Comparison of ENCODE assay signal across 10 cellular contexts in the genomic region with DNA sequence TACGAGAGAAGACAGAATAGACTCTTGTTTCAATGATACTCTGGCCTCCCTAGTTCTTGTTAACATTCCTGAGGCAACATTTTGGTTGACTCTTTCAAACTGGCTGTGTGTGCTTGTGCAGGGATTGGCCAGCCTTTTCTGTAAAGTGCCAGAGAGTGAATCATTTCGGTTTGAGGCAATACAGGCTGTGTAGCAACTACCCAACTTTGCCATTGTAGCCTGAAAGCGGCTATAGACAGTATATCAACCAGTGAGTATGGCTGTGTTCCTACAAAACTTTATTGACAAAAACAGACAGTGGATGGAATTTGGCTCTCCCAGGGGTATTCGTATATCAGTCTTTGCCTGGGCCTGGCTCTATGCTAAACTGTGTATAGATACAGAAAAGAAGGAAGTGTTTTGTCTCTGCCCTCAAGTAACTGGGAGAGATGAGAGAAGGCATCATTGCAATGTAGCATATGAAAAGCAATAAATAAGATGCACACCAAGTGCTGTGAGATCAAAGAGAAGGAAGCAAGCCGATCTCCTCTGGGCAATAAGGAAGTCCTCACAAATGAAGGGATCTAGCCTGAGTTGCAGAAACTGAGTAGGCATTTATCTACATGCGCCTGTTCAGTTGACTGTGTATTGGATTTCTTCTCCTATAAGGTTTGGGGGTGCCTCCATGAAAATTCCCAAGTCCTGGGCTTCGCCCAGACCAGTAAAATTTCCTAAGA.
A peak's percentile ranks its signal among the peaks of the same experiment; 100 is the strongest.
DNase-seq lines count a peak whose midpoint lies in the region; TF ChIP-seq lines count a peak whose summit lies in the region.
"Had no signal": no experiment of that assay in that cellular context is flagged by ENCODE, and none has a peak within 500 bp of the region (broad histone marks: within the 10 kb centered on the region; RNA-seq: fewer than 3 reads in every experiment).

No MANE protein-coding gene starts in this region.

- peaks cover 7 to 8% of the 10 kb centered on the region in 2 donors for H3K4me1 ChIP-seq in uterus
- H3K4me1 ChIP-seq: right lobe of liver had no signal

- no peaks in the 10 kb centered on the region for H3K27me3 ChIP-seq in MG63
- no peaks in the 10 kb centered on the region for H3K27me3 ChIP-seq in brain microvascular endothelial cell (replicated peaks)
- H3K27me3 ChIP-seq in uterus, result no peaks in the 10 kb centered on the region
- H3K27me3 ChIP-seq: right lobe of liver had no signal

- no peaks in the 10 kb centered on the region for H3K27me3 Mint-ChIP-seq in activated naive CD8-positive, alpha-beta T cell treated with anti-CD3 and anti-CD28 coated beads for 36 hours

- H3K4me3 ChIP-seq in MG63 (no peak overlapping the region), brain microvascular endothelial cell (ENCODE audit: low read depth, low read length) (no peak overlapping the region), uterus (no peak overlapping the region)
- H3K4me3 ChIP-seq: right lobe of liver had no signal

- H3K9me3 Mint-ChIP-seq in activated naive CD8-positive, alpha-beta T cell treated with anti-CD3 and anti-CD28 coated beads for 36 hours, result peaks cover 2% of the 10 kb centered on the region

- H3K36me3 ChIP-seq in MG63 (no peaks in the 10 kb centered on the region), brain microvascular endothelial cell (replicated peaks) (no peaks in the 10 kb centered on the region), uterus (no peaks in the 10 kb centered on the region)
- H3K36me3 ChIP-seq: right lobe of liver had no signal

- intact Hi-C loops in uterus (cut with DNase I; ENCODE audit: low total_unique reads), result no loop called here

- no peak overlapping the region for H3K4me3 Mint-ChIP-seq in activated naive CD8-positive, alpha-beta T cell treated with anti-CD3 and anti-CD28 coated beads for 36 hours
- H3K4me3 Mint-ChIP-seq: dendritic cell treated with granulocyte-macrophage colony-stimulating factor and Interleukin-4, amounts not matched to agents 40 ng/mL and 50 ng/mL, for 4 days had no signal

- H3K9me3 ChIP-seq in MG63, result no peaks in the 10 kb centered on the region
- no peaks in the 10 kb centered on the region for H3K9me3 ChIP-seq in uterus
- H3K9me3 ChIP-seq: right lobe of liver had no signal

- in situ Hi-C loops in brain microvascular endothelial cell (cut with HindIII; ENCODE audit: low pct_ligation_motif_present, low sequenced_read_pairs) (no loop called here), G401 (cut with HindIII; ENCODE audit: low sequenced_read_pairs) (no loop called here)

- no peak overlapping the region for H3K27ac Mint-ChIP-seq in activated naive CD8-positive, alpha-beta T cell treated with anti-CD3 and anti-CD28 coated beads for 36 hours
- H3K27ac Mint-ChIP-seq: dendritic cell treated with granulocyte-macrophage colony-stimulating factor and Interleukin-4, amounts not matched to agents 40 ng/mL and 50 ng/mL, for 4 days had no signal

- no peak for TF ChIP-seq POLR2A in uterus (IDR thresholded peaks at IDR 0.05)

- peak; percentile 78 for DNase-seq in MG63
- peak; percentile 94 for DNase-seq in brain microvascular endothelial cell
- peak; percentile 85 for DNase-seq in kidney tubule cell (ENCODE audit: low spot score)
- DNase-seq in uterus, result peak; percentile 59 to 62
- DNase-seq in G401 (ENCODE audit: low spot score), result no peak
- DNase-seq in NCI-H1048 (lab: John Stamatoyannopoulos, UW), result no peak
- DNase-seq in activated naive CD8-positive, alpha-beta T cell treated with anti-CD3 and anti-CD28 coated beads for 36 hours, result no peak
- DNase-seq: activated CD4-positive, CD25-positive, alpha-beta regulatory T cell treated with anti-CD3 and anti-CD28 coated beads, Interleukin-2, amount 50 U/mL, for 72 hours; right lobe of liver had no signal

- no peaks in the 10 kb centered on the region for H3K36me3 Mint-ChIP-seq in activated naive CD8-positive, alpha-beta T cell treated with anti-CD3 and anti-CD28 coated beads for 36 hours

- H3K27ac ChIP-seq in brain microvascular endothelial cell, result peak overlapping the region; percentile 65
- H3K27ac ChIP-seq in uterus, result peak overlapping the region; percentile 68 to 72
- H3K27ac ChIP-seq: right lobe of liver had no signal

- no peaks in the 10 kb centered on the region for H3K4me1 Mint-ChIP-seq in activated naive CD8-positive, alpha-beta T cell treated with anti-CD3 and anti-CD28 coated beads for 36 hours

- TF ChIP-seq CTCF in brain microvascular endothelial cell (IDR thresholded peaks at IDR 0.05; ENCODE audit: low read depth, low read length, missing control alignments) (no peak), uterus (IDR thresholded peaks at IDR 0.05) (no peak)

Comparison
In these comparisons a context has a peak if more than half of its experiments do, and no peak if none do; other contexts are left out.
1. DNase-seq: peak in MG63 (single experiment), brain microvascular endothelial cell (single experiment), kidney tubule cell (single experiment) and uterus (2 of 2); none in G401 (single experiment), NCI-H1048 (single experiment) and activated naive CD8-positive, alpha-beta T cell treated with anti-CD3 and anti-CD28 coated beads for 36 hours (single experiment).